Comparison of ENCODE assay signal across 3 cellular contexts in the genomic region with DNA sequence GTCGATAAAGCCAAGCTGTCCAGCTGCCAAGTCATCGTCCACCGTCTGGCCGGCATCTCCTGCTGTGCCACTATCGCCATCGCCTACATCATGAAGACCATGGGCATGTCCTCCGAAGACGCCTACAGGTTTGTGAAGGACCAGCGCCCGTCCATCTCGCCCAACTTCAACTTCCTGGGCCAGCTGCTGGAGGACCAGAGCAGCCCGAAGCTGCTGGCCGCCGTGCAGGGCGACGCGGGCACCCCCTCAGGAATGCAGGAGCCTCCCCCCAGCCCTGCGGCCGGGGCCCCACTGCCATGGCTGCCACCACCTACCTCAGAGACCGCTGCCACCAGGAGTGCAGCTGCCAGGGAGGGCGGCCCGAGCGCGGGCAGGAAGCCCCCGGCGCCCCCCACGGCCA. TPM values are rescaled to one million over a fixed set of nuclear protein-coding genes. Genes with fewer than 3 reads are reported as not detected.
DNase-seq lines count a peak whose midpoint lies in the region; ATAC-seq and TF ChIP-seq lines count a peak whose summit lies in the region.
"Not testable (repeated sequence)": the region's sequence is repeated elsewhere in the genome, so short reads cannot be mapped to it uniquely, and the experiment has no call there.

No MANE protein-coding gene starts in this region.

- H3K36me3 ChIP-seq in sigmoid colon, upper lobe of right lung: not testable (repeated sequence)

- not testable (repeated sequence) for H3K4me1 Mint-ChIP-seq in stimulated activated naive CD8-positive, alpha-beta T cell treated with anti-CD3 and anti-CD28 coated beads, Interleukin-15, amount 100 ng/mL, for 72 hours

- WGBS in sigmoid colon, 2 donors, result 97 to 98% methylated on average over 17 to 19 of the region's 27 CpGs

- H3K4me3 ChIP-seq in sigmoid colon, upper lobe of right lung: not testable (repeated sequence)

- not testable (repeated sequence) for H3K27me3 ChIP-seq in sigmoid colon, upper lobe of right lung

- TF ChIP-seq EP300 in sigmoid colon (IDR thresholded peaks at IDR 0.05), result not testable (repeated sequence)

- H3K27me3 Mint-ChIP-seq in stimulated activated naive CD8-positive, alpha-beta T cell treated with anti-CD3 and anti-CD28 coated beads, Interleukin-15, amount 100 ng/mL, for 72 hours, result not testable (repeated sequence)

- H3K27ac Mint-ChIP-seq in stimulated activated naive CD8-positive, alpha-beta T cell treated with anti-CD3 and anti-CD28 coated beads, Interleukin-15, amount 100 ng/mL, for 72 hours, result not testable (repeated sequence)

- TF ChIP-seq CTCF in sigmoid colon (IDR thresholded peaks at IDR 0.05); upper lobe of right lung (IDR thresholded peaks at IDR 0.05): not testable (repeated sequence)

- H3K27ac ChIP-seq in sigmoid colon, upper lobe of right lung: not testable (repeated sequence)

- intact Hi-C loops in sigmoid colon (cut with DNase I); upper lobe of right lung (cut with DNase I): not testable (repeated sequence)

- ATAC-seq in stimulated activated naive CD8-positive, alpha-beta T cell treated with anti-CD3 and anti-CD28 coated beads, Interleukin-15, amount 100 ng/mL, for 72 hours, result peak; percentile 32
- ATAC-seq in upper lobe of right lung, result peak; percentile 11

- not testable (repeated sequence) for H3K4me1 ChIP-seq in sigmoid colon, upper lobe of right lung

- not testable (repeated sequence) for H3K9me3 ChIP-seq in sigmoid colon, upper lobe of right lung

- not testable (repeated sequence) for H3K4me3 Mint-ChIP-seq in stimulated activated naive CD8-positive, alpha-beta T cell treated with anti-CD3 and anti-CD28 coated beads, Interleukin-15, amount 100 ng/mL, for 72 hours

- not testable (repeated sequence) for TF ChIP-seq POLR2A in sigmoid colon (IDR thresholded peaks at IDR 0.05)

- H3K9me3 Mint-ChIP-seq in stimulated activated naive CD8-positive, alpha-beta T cell treated with anti-CD3 and anti-CD28 coated beads, Interleukin-15, amount 100 ng/mL, for 72 hours, result not testable (repeated sequence)

- DNase-seq in sigmoid colon, result peak; percentile 38
- not testable (repeated sequence) for DNase-seq in stimulated activated naive CD8-positive, alpha-beta T cell treated with anti-CD3 and anti-CD28 coated beads, Interleukin-15, amount 100 ng/mL, for 72 hours; upper lobe of right lung

RNA-seq across cellular contexts. Expression of gene AGAP9, which starts 41.5 kb away (rescaled TPM):
- total RNA-seq in sigmoid colon (1 to 10 TPM; 4.2 to 7.7 (median 6.5) TPM), upper lobe of right lung (6.0 TPM)
- 1 to 10 TPM in 2 of 3 donors, under 1 TPM in 1; 0.60 to 8.2 (median 1.2) TPM for polyA plus RNA-seq in sigmoid colon
